1 cellular context compared by ENCODE assay signal in the genomic region with DNA sequence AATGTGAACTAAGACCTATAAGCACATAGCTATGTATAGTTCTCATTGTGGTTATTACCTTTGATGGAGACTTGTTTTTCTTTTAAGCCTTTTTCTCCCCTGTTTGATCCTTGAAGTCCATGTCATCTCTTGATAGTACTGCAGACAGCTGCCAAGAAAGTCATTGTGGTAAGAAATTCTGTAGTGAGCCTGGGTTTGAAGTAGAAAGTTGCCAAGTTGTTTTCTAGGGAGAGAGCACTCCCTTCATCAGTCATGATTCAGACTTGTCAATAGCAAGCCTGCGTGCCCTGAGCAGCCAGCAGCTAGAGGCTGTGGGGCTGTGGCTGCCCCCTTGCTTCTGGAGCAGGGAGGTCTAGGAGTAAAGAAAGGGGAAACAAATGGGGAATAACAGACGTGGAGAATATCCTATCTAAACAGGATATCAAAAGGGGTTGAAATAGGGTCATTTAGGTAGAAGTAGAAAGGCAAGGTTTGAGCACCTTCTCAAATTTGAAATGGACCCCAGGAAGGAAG.
TF ChIP-seq lines count a peak whose summit lies in the region.

No MANE protein-coding gene starts in this region.

TF ChIP-seq in H1, 55 proteins besides CTCF, POLR2A, EP300 and RAD21:
- TF ChIP-seq SIN3A (conservative IDR thresholded peaks at IDR 0.05 in 1 of 2, IDR thresholded peaks at IDR 0.05 in 1 of 2; ENCODE audit: low read depth in 1 of 2, low read length in 2 of 2) (no peak), SAP30 (IDR thresholded peaks at IDR 0.05; ENCODE audit: insufficient read depth, insufficient replicate concordance, low read length) (no peak), CEBPB (IDR thresholded peaks at IDR 0.05; ENCODE audit: low read depth, low read length) (no peak), ZNF274 (IDR thresholded peaks at IDR 0.05; ENCODE audit: borderline replicate concordance, extremely low read depth, low read length) (no peak), CBX5 (IDR thresholded peaks at IDR 0.05; ENCODE audit: low read depth, low read length) (no peak), SP2 (IDR thresholded peaks at IDR 0.05; ENCODE audit: low read length) (no peak), YY1 (IDR thresholded peaks at IDR 0.05; ENCODE audit: low read depth, low read length) (no peak), ASH2L (IDR thresholded peaks at IDR 0.05; ENCODE audit: low read length) (no peak), BACH1 (IDR thresholded peaks at IDR 0.05; ENCODE audit: low read length) (no peak), PHF8 (conservative IDR thresholded peaks at IDR 0.05; ENCODE audit: low read depth, low read length) (no peak)
- TF ChIP-seq, protein P1, sequence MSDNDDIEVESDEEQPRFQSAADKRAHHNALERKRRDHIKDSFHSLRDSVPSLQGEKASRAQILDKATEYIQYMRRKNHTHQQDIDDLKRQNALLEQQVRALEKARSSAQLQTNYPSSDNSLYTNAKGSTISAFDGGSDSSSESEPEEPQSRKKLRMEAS (IDR thresholded peaks at IDR 0.05), result no peak
